In genomic region chr20:18853216-18853615, GRCh38 we compare ENCODE assay signal across 37 cellular contexts. TPM values are rescaled to one million over a fixed set of nuclear protein-coding genes. Genes with fewer than 3 reads are reported as not detected.
"Had no signal": no experiment of that assay in that cellular context is flagged by ENCODE, and none has a peak within 500 bp of the region (broad histone marks: within the 10 kb centered on the region; RNA-seq: fewer than 3 reads in every experiment).

No MANE protein-coding gene starts in this region.

- DNase-seq: naive thymus-derived CD4-positive, alpha-beta T cell; natural killer cell; occipital lobe; ovary; posterior cingulate gyrus; psoas muscle; right cardiac atrium; spleen; stimulated activated CD4-positive, alpha-beta T cell treated with anti-CD3 and anti-CD28 coated beads, Interleukin-12 subunit alpha, Interleukin-12 subunit beta, amount 100 ng/mL, for 4 hours; stimulated activated CD4-positive, alpha-beta T cell treated with anti-CD3 and anti-CD28 coated beads, Interleukin-1b, Interleukin-23, amount 100 ng/mL, for 48 hours; stimulated activated CD4-positive, alpha-beta T cell treated with anti-CD3 and anti-CD28 coated beads, Interleukin-4, amount 100 ng/mL, for 1 hour; stimulated activated CD4-positive, alpha-beta T cell treated with anti-CD3 and anti-CD28 coated beads, Interleukin-4, amount 100 ng/mL, for 4 hours; stimulated activated CD8-positive, alpha-beta memory T cell treated with anti-CD3 and anti-CD28 coated beads, Interleukin-4, amount 100 ng/mL, for 48 hours; stimulated activated naive CD4-positive, alpha-beta T cell; stimulated activated naive CD8-positive, alpha-beta T cell treated with anti-CD3 and anti-CD28 coated beads, Interleukin-15, amount 100 ng/mL, for 72 hours; stimulated activated naive CD8-positive, alpha-beta T cell treated with anti-CD3 and anti-CD28 coated beads, Interleukin-15, Interleukin-2, amounts not matched to agents 100 U/mL and 50 U/mL, for 24 hours; substantia nigra; testis; trophoblast cell; upper lobe of left lung had no signal

- H3K36me3 Mint-ChIP-seq: natural killer cell; neural progenitor cell; stimulated activated memory B cell treated with anti-CD40 and anti-IgM and Interleukin-4, amounts not matched to agents 10 μg/mL and 1 μg/mL and 100 μg/mL, for 72 hours had no signal

- H3K4me1 ChIP-seq: parathyroid adenoma, psoas muscle, spleen, testis, tibial nerve, upper lobe of left lung, vagina had no signal

- H3K9me3 ChIP-seq: ovary, psoas muscle, spleen, suprapubic skin, testis, tibial nerve, upper lobe of left lung, vagina had no signal

- H3K27me3 ChIP-seq: ovary, spleen, suprapubic skin, testis, tibial nerve, upper lobe of left lung had no signal

- H3K4me2 ChIP-seq: neural progenitor cell, smooth muscle cell had no signal

- H3K27ac ChIP-seq: neural progenitor cell, ovary, parathyroid adenoma, psoas muscle, spleen, suprapubic skin, testis, tibial nerve, upper lobe of left lung, vagina had no signal

- FAIRE-seq: urothelium cell line had no signal

- H3K9ac ChIP-seq: neural progenitor cell, parathyroid adenoma had no signal

- H3K9me3 Mint-ChIP-seq: stimulated activated naive CD8-positive, alpha-beta T cell treated with anti-CD3 and anti-CD28 coated beads, Interleukin-15, amount 100 ng/mL, for 72 hours had no signal

- H3K27ac Mint-ChIP-seq: naive thymus-derived CD4-positive, alpha-beta T cell; natural killer cell; nephron; neural progenitor cell; progenitor cell of endocrine pancreas; stimulated activated memory B cell treated with anti-CD40 and anti-IgM and Interleukin-4, amounts not matched to agents 10 μg/mL and 1 μg/mL and 100 μg/mL, for 72 hours; stimulated activated naive CD8-positive, alpha-beta T cell treated with anti-CD3 and anti-CD28 coated beads, Interleukin-15, amount 100 ng/mL, for 72 hours had no signal

- H3K79me2 ChIP-seq: parathyroid adenoma had no signal

- ATAC-seq: naive thymus-derived CD4-positive, alpha-beta T cell; natural killer cell; psoas muscle; right cardiac atrium; sciatic nerve; stimulated activated memory B cell treated with anti-CD40 and anti-IgM and Interleukin-4, amounts not matched to agents 10 μg/mL and 1 μg/mL and 100 μg/mL, for 72 hours; stimulated activated naive CD8-positive, alpha-beta T cell treated with anti-CD3 and anti-CD28 coated beads, Interleukin-15, amount 100 ng/mL, for 72 hours; stimulated activated naive CD8-positive, alpha-beta T cell treated with anti-CD3 and anti-CD28 coated beads, Interleukin-15, Interleukin-2, amounts not matched to agents 100 U/mL and 50 U/mL, for 24 hours had no signal

- H2AFZ ChIP-seq: neural progenitor cell, parathyroid adenoma had no signal

- H3K4me3 Mint-ChIP-seq: naive thymus-derived CD4-positive, alpha-beta T cell; natural killer cell; nephron; neural progenitor cell; stimulated activated memory B cell treated with anti-CD40 and anti-IgM and Interleukin-4, amounts not matched to agents 10 μg/mL and 1 μg/mL and 100 μg/mL, for 72 hours; stimulated activated naive CD8-positive, alpha-beta T cell treated with anti-CD3 and anti-CD28 coated beads, Interleukin-15, amount 100 ng/mL, for 72 hours had no signal

- H3K4me1 Mint-ChIP-seq: natural killer cell; stimulated activated memory B cell treated with anti-CD40 and anti-IgM and Interleukin-4, amounts not matched to agents 10 μg/mL and 1 μg/mL and 100 μg/mL, for 72 hours; stimulated activated naive CD8-positive, alpha-beta T cell treated with anti-CD3 and anti-CD28 coated beads, Interleukin-15, amount 100 ng/mL, for 72 hours had no signal

- H3K27me3 Mint-ChIP-seq: stimulated activated memory B cell treated with anti-CD40 and anti-IgM and Interleukin-4, amounts not matched to agents 10 μg/mL and 1 μg/mL and 100 μg/mL, for 72 hours had no signal

- H3K4me3 ChIP-seq: neural progenitor cell, ovary, psoas muscle, skin epidermis, smooth muscle cell, spleen, suprapubic skin, testis, tibial nerve, upper lobe of left lung, vagina had no signal

- H3K36me3 ChIP-seq: neural progenitor cell, ovary, spleen, suprapubic skin, tibial nerve, upper lobe of left lung, vagina had no signal

RNA-seq across cellular contexts. Expression of gene SCP2D1, which starts 39.6 kb away (rescaled TPM):
- total RNA-seq: naive thymus-derived CD4-positive, alpha-beta T cell; natural killer cell; occipital lobe; osteoblast; ovary; progenitor cell of endocrine pancreas; psoas muscle; renal cortical epithelial cell; right cardiac atrium; sciatic nerve; smooth muscle cell; spleen; suprapubic skin; tibial nerve; upper lobe of left lung; ureter; vagina had no signal
- polyA plus RNA-seq: naive thymus-derived CD4-positive, alpha-beta T cell; neural cell; ovary; psoas muscle; right cardiac atrium; smooth muscle cell; spleen; thymus had no signal
